ENCODE assay signal across 1 cellular context in the genomic region with DNA sequence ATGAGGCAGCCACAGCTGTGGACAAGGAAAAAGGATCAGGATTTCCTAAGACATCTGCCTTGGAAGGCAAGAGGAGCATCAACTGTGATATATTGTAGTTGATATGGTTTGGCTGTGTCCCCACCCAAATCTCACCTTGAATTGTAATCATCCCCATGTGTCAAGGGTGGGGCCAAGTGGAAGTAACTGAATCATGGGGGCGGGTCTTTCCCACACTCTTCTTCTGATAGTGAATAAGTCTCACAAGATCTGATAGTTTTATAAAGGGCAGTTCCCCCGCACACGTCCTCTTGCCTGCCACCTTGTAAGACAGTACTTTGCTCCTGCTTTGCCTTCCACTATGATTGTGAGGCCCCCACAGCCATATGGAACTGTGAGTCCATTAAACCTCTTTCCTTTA.
TF ChIP-seq lines count a peak whose summit lies in the region.

No MANE protein-coding gene starts in this region.

TF ChIP-seq in WTC11, 78 proteins besides CTCF, POLR2A, EP300 and RAD21 (continued from another document):
- TF ChIP-seq, protein P1, sequence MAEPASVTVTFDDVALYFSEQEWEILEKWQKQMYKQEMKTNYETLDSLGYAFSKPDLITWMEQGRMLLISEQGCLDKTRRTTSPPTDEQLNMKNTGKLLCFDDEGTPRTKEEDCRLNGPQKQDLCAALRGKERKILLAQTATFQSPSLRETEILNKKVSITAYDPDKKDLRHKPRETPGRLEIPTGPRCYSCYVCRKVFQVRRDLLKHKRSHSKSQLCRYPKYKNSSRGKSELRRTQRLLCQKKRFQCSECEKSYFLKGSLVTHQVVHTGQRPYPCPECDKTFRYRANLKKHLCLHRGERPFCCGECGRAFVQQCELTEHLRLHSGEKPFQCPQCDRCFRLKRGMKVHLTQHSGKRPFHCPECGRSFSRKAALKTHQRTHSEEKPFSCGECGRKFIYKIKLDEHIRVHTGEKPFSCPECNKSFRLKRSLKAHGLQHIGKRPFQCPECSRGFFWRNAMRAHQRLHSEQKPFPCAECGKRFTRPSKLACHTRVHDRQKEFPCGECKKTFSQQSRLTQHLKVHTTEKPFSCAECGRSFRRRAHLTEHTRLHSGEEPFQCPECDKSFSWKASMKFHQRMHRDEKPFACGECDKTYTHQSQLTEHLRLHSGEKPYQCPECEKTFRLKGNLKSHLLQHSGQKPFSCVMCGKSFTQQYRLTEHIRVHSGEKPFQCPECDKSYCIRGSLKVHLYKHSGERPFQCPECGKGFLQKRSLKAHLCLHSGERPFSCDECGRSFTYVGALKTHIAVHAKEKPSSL (CRISPR knock-in tag; conservative IDR thresholded peaks at IDR 0.05) = no peak
- TF ChIP-seq ZSCAN18 (CRISPR knock-in tag; IDR thresholded peaks at IDR 0.05) (no peak), GTF2I (CRISPR knock-in tag; conservative IDR thresholded peaks at IDR 0.05) (no peak), ZNF317 (CRISPR knock-in tag; IDR thresholded peaks at IDR 0.05; ENCODE audit: borderline replicate concordance, low read depth) (no peak)
